ENCODE assay signal across 11 cellular contexts in the genomic region with DNA sequence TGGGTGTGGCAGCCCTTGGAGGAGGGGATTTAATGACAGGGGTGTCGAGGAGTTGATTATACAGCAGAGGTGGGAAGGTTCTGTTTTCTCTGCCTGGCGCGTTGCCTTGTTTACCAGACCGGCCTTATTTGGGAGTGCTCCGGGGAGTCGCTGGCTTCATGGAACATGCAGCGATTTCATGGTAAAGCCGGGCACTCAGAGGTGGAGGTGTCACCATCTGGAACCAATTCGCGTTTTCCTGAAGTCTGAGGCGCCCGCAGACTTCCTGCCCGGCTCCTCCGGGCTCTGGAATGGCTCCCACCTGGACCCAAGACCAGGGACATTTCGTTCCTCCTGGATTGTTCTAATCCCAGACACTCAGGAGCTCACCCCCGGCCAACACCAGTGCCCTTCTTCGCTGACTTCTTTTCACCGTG.
DNase-seq lines count a peak whose midpoint lies in the region; FAIRE-seq and TF ChIP-seq lines count a peak whose summit lies in the region.
"Had no signal": no experiment of that assay in that cellular context is flagged by ENCODE, and none has a peak within 500 bp of the region (broad histone marks: within the 10 kb centered on the region; RNA-seq: fewer than 3 reads in every experiment).

No MANE protein-coding gene starts in this region.

- POLR2A ChIA-PET in MCF 10A (lab: Yijun Ruan, JAX) = interaction anchor here (0.6 kb wide), 1 partner anchor 9 kb away, joined by 3 read pairs; no protein-coding TSS in a partner anchor

- no peak overlapping the region for H3K4me3 Mint-ChIP-seq in MCF 10A (ENCODE audit: unreplicated experiment)

- H3K4me3 ChIP-seq in breast epithelium = peak overlapping the region in 1 of 3 donors; percentile 15
- H3K4me3 ChIP-seq in kidney (ENCODE audit: low read length in 2 of 2) = no peak overlapping the region
- peak overlapping the region in 1 of 4 donors; percentile 4 for H3K4me3 ChIP-seq in transverse colon

- CTCF ChIA-PET in MCF 10A (lab: Yijun Ruan, JAX) = no interaction called here

- TF ChIP-seq POLR2A in breast epithelium (IDR thresholded peaks at IDR 0.05) (no peak), transverse colon (IDR thresholded peaks at IDR 0.05) (no peak)

- no peak overlapping the region for H3K9ac ChIP-seq in kidney (ENCODE audit: low read length in 2 of 2)

- 36% methylated on average over 18 of the region's 18 CpGs; no CpG with 5 or more reads in 1 of the 2 donors for WGBS in transverse colon (ENCODE audit: low coverage in 1 of 2), 2 donors

- peak overlapping the region; percentile 80 to 82 for H3K27ac ChIP-seq in breast epithelium
- H3K27ac ChIP-seq in kidney (ENCODE audit: low read depth in 2 of 2, low read length in 2 of 2) = peak overlapping the region in 1 of 2 donors; percentile 32
- peak overlapping the region; percentile 60 to 85 (median 72) for H3K27ac ChIP-seq in transverse colon

- H3K27ac Mint-ChIP-seq in MCF 10A (ENCODE audit: low read depth, unreplicated experiment) = no peak overlapping the region

- TF ChIP-seq EP300 in transverse colon (IDR thresholded peaks at IDR 0.05; ENCODE audit: low read depth) = no peak

- H3K36me3 Mint-ChIP-seq in MCF 10A (ENCODE audit: insufficient read depth, unreplicated experiment) = no peaks in the 10 kb centered on the region

- intact Hi-C loops in breast epithelium (cut with DNase I; ENCODE audit: low total_unique reads) (no loop called here), MCF 10A (cut with micrococcal nuclease) (no loop called here), kidney (cut with DNase I) (no loop called here), transverse colon (cut with DNase I; ENCODE audit: low total_unique reads) (no loop called here)

- H3K27me3 ChIP-seq in breast epithelium (no peaks in the 10 kb centered on the region), transverse colon (no peaks in the 10 kb centered on the region)

- no peaks in the 10 kb centered on the region for H3K9me3 Mint-ChIP-seq in MCF 10A (ENCODE audit: unreplicated experiment)

- H3K27me3 Mint-ChIP-seq in MCF 10A (ENCODE audit: insufficient read depth, unreplicated experiment) = no peaks in the 10 kb centered on the region

- H3K36me3 ChIP-seq in breast epithelium (no peaks in the 10 kb centered on the region), kidney (ENCODE audit: control insufficient read depth in 1 of 2, insufficient read depth in 2 of 2, low read length in 2 of 2) (no peaks in the 10 kb centered on the region), transverse colon (no peaks in the 10 kb centered on the region)

- in situ Hi-C loops in transverse colon (cut with MboI; ENCODE audit: low pct_ligation_motif_present in 1 of 4, low pct_unique_long_range_greater_than_20kb in 1 of 4, low sequenced_read_pairs in 3 of 4) = no loop called here

- H3K4me1 Mint-ChIP-seq in MCF 10A (ENCODE audit: insufficient read depth, unreplicated experiment) = no peaks in the 10 kb centered on the region

- H3K9me3 ChIP-seq in breast epithelium (no peaks in the 10 kb centered on the region), kidney (ENCODE audit: control insufficient read depth in 1 of 2, low read length in 2 of 2) (no peaks in the 10 kb centered on the region), transverse colon (no peaks in the 10 kb centered on the region)

- BruUV-seq in MCF 10A (replicated peaks; lab: Mats Ljungman, UMichigan) = no TSS peak

- H3K4me1 ChIP-seq in breast epithelium (peaks cover 0 to 10% of the 10 kb centered on the region in 2 donors), kidney (ENCODE audit: control insufficient read depth in 1 of 2, insufficient read depth in 1 of 2, low read depth in 1 of 2, low read length in 2 of 2) (no peaks in the 10 kb centered on the region), transverse colon (peaks cover 12 to 38% (median 28%) of the 10 kb centered on the region in 4 donors)

- FAIRE-seq in kidney (lab: Jason Lieb, UNC) = no peak
- FAIRE-seq: islet of Langerhans had no signal

- TF ChIP-seq CTCF in breast epithelium (IDR thresholded peaks at IDR 0.05) (no peak), MCF 10A (IDR thresholded peaks at IDR 0.05; ENCODE audit: unreplicated experiment) (no peak), kidney (IDR thresholded peaks at IDR 0.05; ENCODE audit: borderline replicate concordance, extremely low read depth, insufficient read depth) (no peak), transverse colon (IDR thresholded peaks at IDR 0.05) (no peak)

- peak; percentile 51 to 86 for DNase-seq in breast epithelium (ENCODE audit: low spot score in 2 of 2)
- DNase-seq in MCF 10A (ENCODE audit: unreplicated experiment) = no peak
- DNase-seq in NCI-H748 treated with DMSO at 0.1 percent for 48 hours (lab: John Stamatoyannopoulos, UW) = peak; percentile 89
- DNase-seq in kidney = peak; percentile 44
- peak; percentile 31 for DNase-seq in transverse colon
- no peak for DNase-seq in GDM1 (lab: John Stamatoyannopoulos, UW)
- DNase-seq in NCI-H1436 (lab: John Stamatoyannopoulos, UW) = no peak
- DNase-seq in nucleus accumbens (lab: John Stamatoyannopoulos, UW) = no peak
- DNase-seq: NCI-H1436 treated with DMSO at 0.1 percent for 48 hours; stimulated activated naive CD4-positive, alpha-beta T cell had no signal

Comparison
In these comparisons a context has a peak if more than half of its experiments do, and no peak if none do; other contexts are left out.
1. DNase-seq: peak in breast epithelium (2 of 2), NCI-H748 treated with DMSO at 0.1 percent for 48 hours (single experiment), kidney (single experiment) and transverse colon (single experiment); none in MCF 10A (single experiment), GDM1 (single experiment), NCI-H1436 (single experiment) and nucleus accumbens (0 of 56).